In the genomic region with DNA sequence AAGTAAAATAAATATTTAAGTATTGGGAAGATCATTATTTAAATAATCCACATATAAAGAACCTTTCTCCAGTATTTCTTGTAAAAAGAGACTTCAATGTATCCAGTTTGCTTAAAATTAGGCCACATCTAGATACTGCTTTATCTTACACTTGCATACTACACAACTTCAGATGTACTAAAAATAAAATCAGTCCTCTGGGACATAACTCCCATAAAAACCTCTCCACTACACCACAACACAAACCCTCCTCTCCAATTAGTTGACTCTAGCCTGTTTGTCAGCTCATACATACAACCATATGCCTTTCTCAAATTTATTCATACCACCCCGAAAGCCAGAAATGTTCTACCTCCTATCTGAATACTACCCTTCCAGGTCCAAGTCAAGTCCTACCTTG, we compare ENCODE assay signal across 19 cellular contexts. TPM values are rescaled to one million over a fixed set of nuclear protein-coding genes. Genes with fewer than 3 reads are reported as not detected.
DNase-seq lines count a peak whose midpoint lies in the region; ATAC-seq, FAIRE-seq and TF ChIP-seq lines count a peak whose summit lies in the region.
"Had no signal": no experiment of that assay in that cellular context is flagged by ENCODE, and none has a peak within 500 bp of the region (broad histone marks: within the 10 kb centered on the region; RNA-seq: fewer than 3 reads in every experiment).

No MANE protein-coding gene starts in this region.

- peak overlapping the region; percentile 27 to 30 for H3K27ac ChIP-seq in ascending aorta
- peak overlapping the region; percentile 13 for H3K27ac ChIP-seq in psoas muscle
- H3K27ac ChIP-seq: GM23248 had no signal

- H3K27me3 ChIP-seq in ascending aorta (no peaks in the 10 kb centered on the region), psoas muscle (ENCODE audit: insufficient read depth in 3 of 3, low read length in 2 of 3) (no peaks in the 10 kb centered on the region)
- H3K27me3 ChIP-seq: MG63 had no signal

- FAIRE-seq in H54 (lab: Jason Lieb, UNC), result peak; percentile 33
- FAIRE-seq: D721Med, G401.6 had no signal

- H3K36me3 ChIP-seq in ascending aorta (no peaks in the 10 kb centered on the region), psoas muscle (ENCODE audit: insufficient read depth in 1 of 2, low read depth in 1 of 2) (peaks cover 0 to 5% of the 10 kb centered on the region in 2 donors)

- CTCF ChIA-PET in activated naive CD4-positive, alpha-beta T cell treated with anti-CD3 and anti-CD28 coated beads for 36 hours (lab: Charles Lee), result no interaction called here

- WGBS in psoas muscle, 3 donors, result 61 to 83% (median 63%) methylated on average over 1 of the region's 1 CpG

- intact Hi-C loops in activated naive CD4-positive, alpha-beta T cell treated with anti-CD3 and anti-CD28 coated beads for 36 hours (cut with micrococcal nuclease), result no loop called here
- intact Hi-C loops in ascending aorta (cut with DNase I) (no loop called here), psoas muscle (cut with DNase I) (no loop called here)

- peaks cover 7% of the 10 kb centered on the region for H3K36me3 Mint-ChIP-seq in activated naive CD4-positive, alpha-beta T cell treated with anti-CD3 and anti-CD28 coated beads, Interleukin-2, amount 50 U/mL, for 24 hours
- H3K36me3 Mint-ChIP-seq in activated naive CD4-positive, alpha-beta T cell treated with anti-CD3 and anti-CD28 coated beads for 36 hours (ENCODE audit: low read depth), result peaks cover 4% of the 10 kb centered on the region

- TF ChIP-seq CTCF in ascending aorta (IDR thresholded peaks at IDR 0.05) (no peak), psoas muscle (IDR thresholded peaks at IDR 0.05) (no peak)

- H3K4me3 ChIP-seq in ascending aorta (no peak overlapping the region), psoas muscle (no peak overlapping the region)
- H3K4me3 ChIP-seq: GM23248, MG63 had no signal

- DNase-seq in activated naive CD4-positive, alpha-beta T cell treated with anti-CD3 and anti-CD28 coated beads for 36 hours, result no peak
- DNase-seq in H54 (ENCODE audit: insufficient read length, low spot score) (no peak), ascending aorta (ENCODE audit: low spot score in 2 of 2) (no peak), psoas muscle (no peak), retina (no peak)
- DNase-seq: CD8-positive, alpha-beta memory T cell; DND-41; GM23248; MG63; NCI-H1092 treated with DMSO at 0.1 percent for 48 hours; NCI-H510A treated with DMSO at 0.1 percent for 48 hours; NCI-H82; SHP77 had no signal

- peak overlapping the region; percentile 39 for H3K27ac Mint-ChIP-seq in activated naive CD4-positive, alpha-beta T cell treated with anti-CD3 and anti-CD28 coated beads, Interleukin-2, amount 50 U/mL, for 24 hours
- no peak overlapping the region for H3K27ac Mint-ChIP-seq in activated naive CD4-positive, alpha-beta T cell treated with anti-CD3 and anti-CD28 coated beads for 36 hours

- no peaks in the 10 kb centered on the region for H3K27me3 Mint-ChIP-seq in activated naive CD4-positive, alpha-beta T cell treated with anti-CD3 and anti-CD28 coated beads, Interleukin-2, amount 50 U/mL, for 24 hours
- no peaks in the 10 kb centered on the region for H3K27me3 Mint-ChIP-seq in activated naive CD4-positive, alpha-beta T cell treated with anti-CD3 and anti-CD28 coated beads for 36 hours (ENCODE audit: low read depth)
- H3K27me3 Mint-ChIP-seq: CD8-positive, alpha-beta memory T cell had no signal

- no peak overlapping the region for H3K4me3 Mint-ChIP-seq in activated naive CD4-positive, alpha-beta T cell treated with anti-CD3 and anti-CD28 coated beads, Interleukin-2, amount 50 U/mL, for 24 hours
- H3K4me3 Mint-ChIP-seq in activated naive CD4-positive, alpha-beta T cell treated with anti-CD3 and anti-CD28 coated beads for 36 hours, result no peak overlapping the region
- H3K4me3 Mint-ChIP-seq: CD8-positive, alpha-beta memory T cell had no signal

- H3K4me1 ChIP-seq in ascending aorta (peaks cover 0 to 22% of the 10 kb centered on the region in 2 donors), psoas muscle (peaks cover 50% of the 10 kb centered on the region)

- H3K9me3 ChIP-seq in ascending aorta (no peaks in the 10 kb centered on the region), psoas muscle (no peaks in the 10 kb centered on the region)
- H3K9me3 ChIP-seq: MG63 had no signal

- no peaks in the 10 kb centered on the region for H3K9me3 Mint-ChIP-seq in activated naive CD4-positive, alpha-beta T cell treated with anti-CD3 and anti-CD28 coated beads, Interleukin-2, amount 50 U/mL, for 24 hours
- H3K9me3 Mint-ChIP-seq in activated naive CD4-positive, alpha-beta T cell treated with anti-CD3 and anti-CD28 coated beads for 36 hours, result no peaks in the 10 kb centered on the region
- H3K9me3 Mint-ChIP-seq: CD8-positive, alpha-beta memory T cell had no signal

- peaks cover 71% of the 10 kb centered on the region for H3K4me1 Mint-ChIP-seq in activated naive CD4-positive, alpha-beta T cell treated with anti-CD3 and anti-CD28 coated beads, Interleukin-2, amount 50 U/mL, for 24 hours
- H3K4me1 Mint-ChIP-seq in activated naive CD4-positive, alpha-beta T cell treated with anti-CD3 and anti-CD28 coated beads for 36 hours (ENCODE audit: low read depth), result peaks cover 45% of the 10 kb centered on the region

- ATAC-seq in psoas muscle, result peak in 1 of 4 donors; percentile 47
- no peak for ATAC-seq in HG03378 (IDR thresholded peaks at IDR 0.05; ENCODE audit: unreplicated experiment)
- ATAC-seq in HG02973 (IDR thresholded peaks at IDR 0.05; ENCODE audit: unreplicated experiment), result no peak
- ATAC-seq: Panc1 had no signal

- TF ChIP-seq POLR2A in H54 (IDR thresholded peaks at IDR 0.05; ENCODE audit: low read depth, low read length), result no peak

RNA-seq across cellular contexts. Expression of gene SPOP, which starts 21.6 kb away (rescaled TPM):
- 10 to 100 TPM; 66.9 to 69.2 TPM for total RNA-seq in activated naive CD4-positive, alpha-beta T cell treated with anti-CD3 and anti-CD28 coated beads for 36 hours
- total RNA-seq in ascending aorta (189 TPM), psoas muscle (10 to 100 TPM; 37.1 to 59.7 (median 52.0) TPM)
- 10 to 100 TPM; 31.2 to 64.9 (median 35.5) TPM for polyA plus RNA-seq in psoas muscle

RNA-seq across cellular contexts. Expression of gene SLC35B1, which starts 51.5 kb away (rescaled TPM):
- 10 to 100 TPM; 35.3 to 39.5 TPM for total RNA-seq in activated naive CD4-positive, alpha-beta T cell treated with anti-CD3 and anti-CD28 coated beads for 36 hours
- 123 TPM for total RNA-seq in ascending aorta
- total RNA-seq in psoas muscle, result 10 to 100 TPM; 39.5 to 69.5 (median 60.9) TPM
- polyA plus RNA-seq in psoas muscle, result 10 to 100 TPM; 60.7 to 85.7 (median 83.5) TPM
